8 cellular contexts compared by ENCODE assay signal in genomic region chr2:196987654-196988364, GRCh38.
A peak's percentile ranks its signal among the peaks of the same experiment; 100 is the strongest.
DNase-seq lines count a peak whose midpoint lies in the region; ATAC-seq and TF ChIP-seq lines count a peak whose summit lies in the region.

No MANE protein-coding gene starts in this region.

- H3K27me3 ChIP-seq in mesenchymal stem cell (ENCODE audit: control insufficient read depth in 1 of 2, insufficient read depth in 1 of 2, low read length in 2 of 2), result no peaks in the 10 kb centered on the region

- no peak overlapping the region for H2BK5ac ChIP-seq in mesenchymal stem cell (ENCODE audit: low read depth, low read length, poor library complexity, severe bottlenecking)

- H3K23ac ChIP-seq in mesenchymal stem cell (ENCODE audit: low read length in 2 of 2), result no peak overlapping the region

- no peak overlapping the region for H2AK5ac ChIP-seq in mesenchymal stem cell (ENCODE audit: low read length, severe bottlenecking)

- DNase-seq in Ammon's horn (ENCODE audit: low spot score) (peak; percentile 83), M059J (ENCODE audit: low read depth) (peak; percentile 98), dermis blood vessel endothelial cell (peak; percentile 98), mesenchymal stem cell (peak; percentile 98), superior temporal gyrus (ENCODE audit: extremely low spot score) (peak; percentile 80)

- H3K4me2 ChIP-seq in mesenchymal stem cell (ENCODE audit: low read length, poor library complexity, severe bottlenecking), result peak overlapping the region; percentile 1

- peak overlapping the region; percentile 89 for H3K9ac ChIP-seq in mesenchymal stem cell (ENCODE audit: low read length)

- WGBS in mesenchymal stem cell, result 0% methylated on average over 5 of the region's 6 CpGs

- peak; percentile 42 for ATAC-seq in GM19043 (IDR thresholded peaks at IDR 0.05; ENCODE audit: low read depth, unreplicated experiment)
- peak; percentile 98 for ATAC-seq in SK-N-SH treated with all-trans-retinoic acid at 6 μM for 48 hours
- no peak for ATAC-seq in GM19455 (IDR thresholded peaks at IDR 0.05; ENCODE audit: unreplicated experiment)

- H3K4ac ChIP-seq in mesenchymal stem cell (ENCODE audit: low read depth in 1 of 2, low read length in 2 of 2), result no peak overlapping the region

- H2BK15ac ChIP-seq in mesenchymal stem cell (ENCODE audit: low read depth, poor library complexity, severe bottlenecking), result no peak overlapping the region

- no peak overlapping the region for H2AFZ ChIP-seq in mesenchymal stem cell (ENCODE audit: low read depth, low read length)

- H4K8ac ChIP-seq in mesenchymal stem cell (ENCODE audit: low read length), result no peak overlapping the region

- H3K27ac ChIP-seq in mesenchymal stem cell (ENCODE audit: low read length, poor library complexity, severe bottlenecking), result peak overlapping the region; percentile 86

- H3K36me3 ChIP-seq in mesenchymal stem cell (ENCODE audit: control insufficient read depth in 1 of 2, insufficient read depth in 2 of 2, low read depth in 1 of 2, low read length in 2 of 2), result no peaks in the 10 kb centered on the region

- H2BK12ac ChIP-seq in mesenchymal stem cell (ENCODE audit: low read length in 2 of 2), result no peak overlapping the region

- H4K91ac ChIP-seq in mesenchymal stem cell (ENCODE audit: low read length), result no peak overlapping the region

- no peaks in the 10 kb centered on the region for H3K79me1 ChIP-seq in mesenchymal stem cell (replicated peaks; ENCODE audit: low read length, poor library complexity, severe bottlenecking)

- H2BK120ac ChIP-seq in mesenchymal stem cell (ENCODE audit: low read depth, low read length), result no peak overlapping the region

- H3K4me3 ChIP-seq in mesenchymal stem cell (ENCODE audit: insufficient read depth in 1 of 2, low read depth in 1 of 2, low read length in 2 of 2), result peak overlapping the region in 1 of 2 experiments; percentile 63

- no peaks in the 10 kb centered on the region for H3K9me3 ChIP-seq in mesenchymal stem cell (ENCODE audit: control insufficient read depth, low read length)

- peaks cover 1% of the 10 kb centered on the region for H3K4me1 ChIP-seq in mesenchymal stem cell (ENCODE audit: control insufficient read depth, insufficient read depth, low read depth, low read length)

- H3K14ac ChIP-seq in mesenchymal stem cell (ENCODE audit: low read length in 2 of 2), result no peak overlapping the region

- H3K18ac ChIP-seq in mesenchymal stem cell (ENCODE audit: low read depth in 1 of 2, low read length in 2 of 2), result peak overlapping the region in 1 of 2 experiments; percentile 43

TF ChIP-seq in SK-N-SH treated with all-trans-retinoic acid at 6 μM for 48 hours, 23 proteins besides CTCF, POLR2A, EP300 and RAD21:
- TF ChIP-seq ZC3H10 (CRISPR knock-in tag; IDR thresholded peaks at IDR 0.05) (no peak), ZNF8 (CRISPR knock-in tag; IDR thresholded peaks at IDR 0.05) (no peak), CREB5 (CRISPR knock-in tag; IDR thresholded peaks at IDR 0.05; ENCODE audit: low read depth) (peak; percentile 46; the same call in 1 of the 2 replicates), ISL1 (CRISPR knock-in tag; IDR thresholded peaks at IDR 0.05) (peak; percentile 45)
